ENCODE assay signal across 14 cellular contexts in genomic region chr11:134951305-134951700, GRCh38.
A peak's percentile ranks its signal among the peaks of the same experiment; 100 is the strongest.
DNase-seq lines count a peak whose midpoint lies in the region; ATAC-seq and TF ChIP-seq lines count a peak whose summit lies in the region.
"Had no signal": no experiment of that assay in that cellular context is flagged by ENCODE, and none has a peak within 500 bp of the region (broad histone marks: within the 10 kb centered on the region; RNA-seq: fewer than 3 reads in every experiment).

No MANE protein-coding gene starts in this region.

- H3K4me3 ChIP-seq in PC-3 (ENCODE audit: low read length) (no peak overlapping the region), epithelial cell of esophagus (ENCODE audit: low read length) (no peak overlapping the region)
- H3K4me3 ChIP-seq: BLaER1, skin epidermis had no signal

- no peak overlapping the region for H2AFZ ChIP-seq in PC-3 (ENCODE audit: low read length)

- ATAC-seq in PC-3 (no peak), T-cell (replicated peaks in 1 of 4) (no peak), GM19452 (IDR thresholded peaks at IDR 0.05; ENCODE audit: unreplicated experiment) (no peak)
- ATAC-seq: activated CD8-positive, alpha-beta T cell treated with anti-CD3 and anti-CD28 coated beads for 36 hours; stimulated activated memory B cell treated with anti-CD40 and anti-IgM and Interleukin-4, amounts not matched to agents 10 μg/mL and 1 μg/mL and 100 μg/mL, for 72 hours had no signal

- H3K9ac ChIP-seq in PC-3 (ENCODE audit: low read length) = no peak overlapping the region
- H3K9ac ChIP-seq: BLaER1 had no signal

- no peaks in the 10 kb centered on the region for H3K36me3 ChIP-seq in PC-3 (ENCODE audit: low read depth, low read length)
- H3K36me3 ChIP-seq: BLaER1 had no signal

- H3K27me3 Mint-ChIP-seq in nephron (ENCODE audit: low read depth) (peaks cover 4% of the 10 kb centered on the region), T-cell (peaks cover 16 to 22% of the 10 kb centered on the region in 2 donors)

- no peaks in the 10 kb centered on the region for H3K79me2 ChIP-seq in PC-3 (ENCODE audit: low read length)

- 0 out of 2 replicates have a peak, but pooled peaks cover 7% of the 10 kb centered on the region for H3K9me3 ChIP-seq in PC-3 (ENCODE audit: low read length)
- H3K9me3 ChIP-seq: BLaER1 had no signal

- H3K9me2 ChIP-seq in PC-3 (replicated peaks; ENCODE audit: low read length) = no peaks in the 10 kb centered on the region

- CTCF ChIA-PET in PC-3 (lab: Charles Lee) = no interaction called here
- CTCF ChIA-PET in T-cell (lab: Charles Lee) = no interaction called here

- POLR2A ChIA-PET in PC-3 (lab: Charles Lee; ENCODE audit: unreplicated experiment) (no interaction called here), T-cell (lab: Charles Lee) (no interaction called here)

- no peak for TF ChIP-seq CTCF in PC-3 (conservative IDR thresholded peaks at IDR 0.05; ENCODE audit: low read depth, low read length)
- no peak for TF ChIP-seq CTCF in epithelial cell of esophagus (IDR thresholded peaks at IDR 0.05; ENCODE audit: insufficient read depth, low read depth, low read length, missing control alignments)
- no peak for TF ChIP-seq CTCF in nephron (IDR thresholded peaks at IDR 0.05; ENCODE audit: unreplicated experiment in 3 of 3)

- H3K4me3 Mint-ChIP-seq in nephron (peak overlapping the region in 1 of 3 experiments; percentile 21), T-cell (no peak overlapping the region)
- H3K4me3 Mint-ChIP-seq: activated CD8-positive, alpha-beta T cell treated with anti-CD3 and anti-CD28 coated beads for 36 hours; central memory CD8-positive, alpha-beta T cell; stimulated activated memory B cell treated with anti-CD40 and anti-IgM and Interleukin-4, amounts not matched to agents 10 μg/mL and 1 μg/mL and 100 μg/mL, for 72 hours had no signal

- peaks cover 31% of the 10 kb centered on the region for H3K4me1 Mint-ChIP-seq in nephron
- no peaks in the 10 kb centered on the region for H3K4me1 Mint-ChIP-seq in T-cell
- H3K4me1 Mint-ChIP-seq: central memory CD8-positive, alpha-beta T cell; stimulated activated memory B cell treated with anti-CD40 and anti-IgM and Interleukin-4, amounts not matched to agents 10 μg/mL and 1 μg/mL and 100 μg/mL, for 72 hours had no signal

- H3F3A ChIP-seq in PC-3 (ENCODE audit: low read length, unreplicated experiment) = no peaks in the 10 kb centered on the region

- H3K9me3 Mint-ChIP-seq in nephron (peaks cover 2% of the 10 kb centered on the region), T-cell (no peaks in the 10 kb centered on the region)
- H3K9me3 Mint-ChIP-seq: activated CD8-positive, alpha-beta T cell treated with anti-CD3 and anti-CD28 coated beads for 36 hours; central memory CD8-positive, alpha-beta T cell had no signal

- BruUV-seq in PC-3 (replicated peaks; lab: Mats Ljungman, UMichigan) = no TSS peak

- peaks cover 17% of the 10 kb centered on the region; the same call in 1 of the 2 replicates for H3K4me1 ChIP-seq in PC-3 (ENCODE audit: insufficient read depth, low read length)
- H3K4me1 ChIP-seq: BLaER1 had no signal

- DNase-seq in AG08395 (ENCODE audit: low spot score) = peak; percentile 85
- DNase-seq in PC-3 = peak; percentile 30
- DNase-seq in epithelial cell of esophagus (ENCODE audit: low read depth) = peak; percentile 44
- DNase-seq in T-cell = no peak
- no peak for DNase-seq in mesenteric fat pad (ENCODE audit: low spot score)
- DNase-seq in NK-92 treated with Interleukin-12 subunit alpha and Interleukin-12 subunit beta, amount 100 ng/mL, for 24 hours (lab: John Stamatoyannopoulos, UW) = no peak
- DNase-seq: activated CD8-positive, alpha-beta T cell treated with anti-CD3 and anti-CD28 coated beads for 36 hours; NCI-H1694 had no signal

- H3K36me3 Mint-ChIP-seq in nephron (ENCODE audit: low read depth) (no peaks in the 10 kb centered on the region), T-cell (no peaks in the 10 kb centered on the region)
- H3K36me3 Mint-ChIP-seq: stimulated activated memory B cell treated with anti-CD40 and anti-IgM and Interleukin-4, amounts not matched to agents 10 μg/mL and 1 μg/mL and 100 μg/mL, for 72 hours had no signal

- H3K27ac Mint-ChIP-seq in nephron (peak overlapping the region; percentile 71 to 76 (median 72)), T-cell (no peak overlapping the region)
- H3K27ac Mint-ChIP-seq: activated CD8-positive, alpha-beta T cell treated with anti-CD3 and anti-CD28 coated beads for 36 hours; stimulated activated memory B cell treated with anti-CD40 and anti-IgM and Interleukin-4, amounts not matched to agents 10 μg/mL and 1 μg/mL and 100 μg/mL, for 72 hours had no signal

- intact Hi-C loops in PC-3 (cut with micrococcal nuclease) = no loop called here

- no peak overlapping the region for H3K4me2 ChIP-seq in PC-3 (ENCODE audit: low read length)
- H3K4me2 ChIP-seq: BLaER1 had no signal

- H4K20me1 ChIP-seq in PC-3 (ENCODE audit: low read length) = no peaks in the 10 kb centered on the region
- H4K20me1 ChIP-seq: BLaER1 had no signal

- no peak overlapping the region for H3K27ac ChIP-seq in PC-3 (ENCODE audit: low read length)
- H3K27ac ChIP-seq: BLaER1 had no signal

- peaks cover 2% of the 10 kb centered on the region; the same call in 1 of the 2 replicates for H3K27me3 ChIP-seq in PC-3 (ENCODE audit: low read length)
- H3K27me3 ChIP-seq: BLaER1 had no signal

Comparison
In these comparisons a context has a peak if more than half of its experiments do, and no peak if none do; other contexts are left out.
1. DNase-seq: peak in AG08395 (single experiment), PC-3 (single experiment) and epithelial cell of esophagus (single experiment); none in T-cell (0 of 34), mesenteric fat pad (single experiment) and NK-92 treated with Interleukin-12 subunit alpha and Interleukin-12 subunit beta, amount 100 ng/mL, for 24 hours (single experiment).
2. H3K27ac Mint-ChIP-seq: peak in nephron (3 of 3); none in T-cell (0 of 2).